Comparison of ENCODE assay signal across 9 cellular contexts in genomic region chr1:8371372-8371991, GRCh38. TPM values are rescaled to one million over a fixed set of nuclear protein-coding genes. Genes with fewer than 3 reads are reported as not detected.
DNase-seq lines count a peak whose midpoint lies in the region; ATAC-seq, FAIRE-seq and TF ChIP-seq lines count a peak whose summit lies in the region.
"Had no signal": no experiment of that assay in that cellular context is flagged by ENCODE, and none has a peak within 500 bp of the region (broad histone marks: within the 10 kb centered on the region; RNA-seq: fewer than 3 reads in every experiment).

No MANE protein-coding gene starts in this region.

- H3K9me3 Mint-ChIP-seq in activated CD4-positive, alpha-beta memory T cell treated with anti-CD3 and anti-CD28 coated beads for 36 hours: no peaks in the 10 kb centered on the region
- no peaks in the 10 kb centered on the region for H3K9me3 Mint-ChIP-seq in activated CD4-positive, alpha-beta memory T cell treated with anti-CD3 and anti-CD28 coated beads, Interleukin-2, amount 10 ng/mL, durations not matched to agents 7 days and 5 days
- no peaks in the 10 kb centered on the region for H3K9me3 Mint-ChIP-seq in endothelial cell (ENCODE audit: unreplicated experiment)
- H3K9me3 Mint-ChIP-seq in nephron progenitor cell: no peaks in the 10 kb centered on the region
- H3K9me3 Mint-ChIP-seq: natural killer cell treated with Interleukin-12 subunit alpha and Interleukin-12 subunit beta and Interleukin-15 and Interleukin-18, amount 100 ng/mL, for 72 hours had no signal

- TF ChIP-seq CTCF in endothelial cell (IDR thresholded peaks at IDR 0.05; ENCODE audit: unreplicated experiment): no peak
- no peak for TF ChIP-seq CTCF in nephron progenitor cell (IDR thresholded peaks at IDR 0.05)
- TF ChIP-seq CTCF in upper lobe of left lung (IDR thresholded peaks at IDR 0.05): no peak

- no peak for ATAC-seq in upper lobe of left lung (ENCODE audit: low FRiP score in 2 of 2)

- H3K4me1 Mint-ChIP-seq in activated CD4-positive, alpha-beta memory T cell treated with anti-CD3 and anti-CD28 coated beads for 36 hours (ENCODE audit: low read depth): peaks cover 64% of the 10 kb centered on the region
- peaks cover 15% of the 10 kb centered on the region for H3K4me1 Mint-ChIP-seq in activated CD4-positive, alpha-beta memory T cell treated with anti-CD3 and anti-CD28 coated beads, Interleukin-2, amount 10 ng/mL, durations not matched to agents 7 days and 5 days
- H3K4me1 Mint-ChIP-seq in endothelial cell (ENCODE audit: unreplicated experiment) (peaks cover 50% of the 10 kb centered on the region), nephron progenitor cell (peaks cover 98% of the 10 kb centered on the region)

- H3K4me3 ChIP-seq in upper lobe of left lung: no peak overlapping the region

- intact Hi-C loops in activated CD4-positive, alpha-beta memory T cell treated with anti-CD3 and anti-CD28 coated beads for 36 hours (cut with micrococcal nuclease): no loop called here

- DNase-seq in activated CD4-positive, alpha-beta memory T cell treated with anti-CD3 and anti-CD28 coated beads for 36 hours: no peak
- no peak for DNase-seq in activated CD4-positive, alpha-beta memory T cell treated with anti-CD3 and anti-CD28 coated beads, Interleukin-2, amount 10 ng/mL, durations not matched to agents 7 days and 5 days
- DNase-seq in endothelial cell (ENCODE audit: low spot score): no peak
- no peak for DNase-seq in nephron progenitor cell
- DNase-seq in upper lobe of left lung: peak in 1 of 2 donors; percentile 36
- no peak for DNase-seq in ecto neural progenitor cell (ENCODE audit: low spot score)
- DNase-seq in frontal cortex (ENCODE audit: low spot score in 2 of 2): no peak
- DNase-seq in NCI-H2227 treated with DMSO at 0.1 percent for 48 hours (lab: John Stamatoyannopoulos, UW): no peak

- whole genome bisulfite sequencing in upper lobe of left lung, 2 donors: 86 to 89% methylated on average over 7 to 9 of the region's 9 CpGs

- H3K27ac Mint-ChIP-seq in activated CD4-positive, alpha-beta memory T cell treated with anti-CD3 and anti-CD28 coated beads for 36 hours: peak overlapping the region; percentile 24
- H3K27ac Mint-ChIP-seq in activated CD4-positive, alpha-beta memory T cell treated with anti-CD3 and anti-CD28 coated beads, Interleukin-2, amount 10 ng/mL, durations not matched to agents 7 days and 5 days: no peak overlapping the region
- H3K27ac Mint-ChIP-seq in endothelial cell (ENCODE audit: unreplicated experiment) (peak overlapping the region; percentile 82), nephron progenitor cell (peak overlapping the region; percentile 94)
- H3K27ac Mint-ChIP-seq: natural killer cell treated with Interleukin-12 subunit alpha and Interleukin-12 subunit beta and Interleukin-15 and Interleukin-18, amount 100 ng/mL, for 72 hours had no signal

- no peaks in the 10 kb centered on the region for H3K36me3 Mint-ChIP-seq in activated CD4-positive, alpha-beta memory T cell treated with anti-CD3 and anti-CD28 coated beads for 36 hours
- H3K36me3 Mint-ChIP-seq in activated CD4-positive, alpha-beta memory T cell treated with anti-CD3 and anti-CD28 coated beads, Interleukin-2, amount 10 ng/mL, durations not matched to agents 7 days and 5 days (ENCODE audit: low read depth): peaks cover 14% of the 10 kb centered on the region
- peaks cover 20% of the 10 kb centered on the region for H3K36me3 Mint-ChIP-seq in endothelial cell (ENCODE audit: low read depth, unreplicated experiment)
- peaks cover 5% of the 10 kb centered on the region for H3K36me3 Mint-ChIP-seq in nephron progenitor cell (ENCODE audit: low read depth)
- H3K36me3 Mint-ChIP-seq: natural killer cell treated with Interleukin-12 subunit alpha and Interleukin-12 subunit beta and Interleukin-15 and Interleukin-18, amount 100 ng/mL, for 72 hours had no signal

- H3K4me3 Mint-ChIP-seq in activated CD4-positive, alpha-beta memory T cell treated with anti-CD3 and anti-CD28 coated beads for 36 hours: no peak overlapping the region
- H3K4me3 Mint-ChIP-seq in activated CD4-positive, alpha-beta memory T cell treated with anti-CD3 and anti-CD28 coated beads, Interleukin-2, amount 10 ng/mL, durations not matched to agents 7 days and 5 days: no peak overlapping the region
- H3K4me3 Mint-ChIP-seq in endothelial cell (ENCODE audit: unreplicated experiment): peak overlapping the region; percentile 42
- peak overlapping the region; percentile 28 for H3K4me3 Mint-ChIP-seq in nephron progenitor cell
- H3K4me3 Mint-ChIP-seq: natural killer cell treated with Interleukin-12 subunit alpha and Interleukin-12 subunit beta and Interleukin-15 and Interleukin-18, amount 100 ng/mL, for 72 hours had no signal

- no peak for TF ChIP-seq EP300 in upper lobe of left lung (IDR thresholded peaks at IDR 0.05)

- H3K9me3 ChIP-seq in upper lobe of left lung: no peaks in the 10 kb centered on the region

- POLR2A ChIA-PET in activated CD4-positive, alpha-beta memory T cell treated with anti-CD3 and anti-CD28 coated beads for 36 hours (lab: Charles Lee): no interaction called here
- POLR2A ChIA-PET in activated CD4-positive, alpha-beta memory T cell treated with anti-CD3 and anti-CD28 coated beads, Interleukin-2, amount 10 ng/mL, durations not matched to agents 7 days and 5 days (lab: Charles Lee): interaction anchor here (1.1 to 1.6 kb wide), 2 partner anchors 53 to 474 kb away, joined by 3 to 4 read pairs; no protein-coding TSS in a partner anchor

- no peaks in the 10 kb centered on the region for H3K27me3 ChIP-seq in upper lobe of left lung

- H3K27me3 Mint-ChIP-seq in activated CD4-positive, alpha-beta memory T cell treated with anti-CD3 and anti-CD28 coated beads for 36 hours: no peaks in the 10 kb centered on the region
- no peaks in the 10 kb centered on the region for H3K27me3 Mint-ChIP-seq in activated CD4-positive, alpha-beta memory T cell treated with anti-CD3 and anti-CD28 coated beads, Interleukin-2, amount 10 ng/mL, durations not matched to agents 7 days and 5 days
- peaks cover 7% of the 10 kb centered on the region for H3K27me3 Mint-ChIP-seq in endothelial cell (ENCODE audit: unreplicated experiment)
- H3K27me3 Mint-ChIP-seq in nephron progenitor cell (ENCODE audit: low read depth, poor library complexity): no peaks in the 10 kb centered on the region
- H3K27me3 Mint-ChIP-seq: natural killer cell treated with Interleukin-12 subunit alpha and Interleukin-12 subunit beta and Interleukin-15 and Interleukin-18, amount 100 ng/mL, for 72 hours had no signal

- H3K36me3 ChIP-seq in upper lobe of left lung: peaks cover 0 to 7% (median 3%) of the 10 kb centered on the region in 4 donors

- peaks cover 58 to 73% (median 60%) of the 10 kb centered on the region in 4 donors for H3K4me1 ChIP-seq in upper lobe of left lung

- peak overlapping the region in 3 of 4 donors; percentile 50 to 85 (median 81) for H3K27ac ChIP-seq in upper lobe of left lung

- CTCF ChIA-PET in activated CD4-positive, alpha-beta memory T cell treated with anti-CD3 and anti-CD28 coated beads for 36 hours (lab: Charles Lee): interaction anchor here (1.5 kb wide), 1 partner anchor 356 kb away, joined by 6 read pairs; no protein-coding TSS in a partner anchor
- CTCF ChIA-PET in activated CD4-positive, alpha-beta memory T cell treated with anti-CD3 and anti-CD28 coated beads, Interleukin-2, amount 10 ng/mL, durations not matched to agents 7 days and 5 days (lab: Charles Lee): interaction anchor here (0.9 to 1.3 kb wide), 2 partner anchors 37 to 357 kb away, joined by 4 read pairs; no protein-coding TSS in a partner anchor

- TF ChIP-seq POLR2A in upper lobe of left lung (IDR thresholded peaks at IDR 0.05): no peak

- no peak for FAIRE-seq in frontal cortex (lab: Jason Lieb, UNC)

RNA-seq across cellular contexts. Expression of gene SLC45A1, which starts 53.6 kb away (rescaled TPM):
- under 1 TPM; 0.77 to 0.95 TPM for total RNA-seq in activated CD4-positive, alpha-beta memory T cell treated with anti-CD3 and anti-CD28 coated beads for 36 hours
- total RNA-seq in activated CD4-positive, alpha-beta memory T cell treated with anti-CD3 and anti-CD28 coated beads, Interleukin-2, amount 10 ng/mL, durations not matched to agents 7 days and 5 days: under 1 TPM; 0.25 to 0.30 TPM
- total RNA-seq in endothelial cell (ENCODE audit: unreplicated experiment): 0.62 TPM
- 1 to 10 TPM in 2 of 6 donors, under 1 TPM in 2, not detected in 2; 0.91 to 1.4 (median 1.0) TPM for total RNA-seq in upper lobe of left lung
- total RNA-seq in frontal cortex: 8.6 TPM

Comparison
In these comparisons a context has a peak if more than half of its experiments do, and no peak if none do; other contexts are left out.
1. H3K4me3 Mint-ChIP-seq: peak in endothelial cell (single experiment) and nephron progenitor cell (single experiment); none in activated CD4-positive, alpha-beta memory T cell treated with anti-CD3 and anti-CD28 coated beads for 36 hours (single experiment) and activated CD4-positive, alpha-beta memory T cell treated with anti-CD3 and anti-CD28 coated beads, Interleukin-2, amount 10 ng/mL, durations not matched to agents 7 days and 5 days (single experiment).